In genomic region chr7:121537031-121537430, GRCh38 we compare ENCODE assay signal across 1 cellular context.
TF ChIP-seq lines count a peak whose summit lies in the region.

No MANE protein-coding gene starts in this region.

TF ChIP-seq in GM23338, 12 proteins besides CTCF, POLR2A, EP300 and RAD21 (continued from another document):
- TF ChIP-seq REST (IDR thresholded peaks at IDR 0.05; ENCODE audit: unreplicated experiment) (no peak), ZNF462 (CRISPR knock-in tag; IDR thresholded peaks at IDR 0.05) (no peak), CREB1 (CRISPR knock-in tag; IDR thresholded peaks at IDR 0.05; ENCODE audit: low read depth) (no peak), POLR2AphosphoS5 (IDR thresholded peaks at IDR 0.05; ENCODE audit: low read depth) (no peak)
